Comparison of ENCODE assay signal across 1 cellular context in the genomic region with DNA sequence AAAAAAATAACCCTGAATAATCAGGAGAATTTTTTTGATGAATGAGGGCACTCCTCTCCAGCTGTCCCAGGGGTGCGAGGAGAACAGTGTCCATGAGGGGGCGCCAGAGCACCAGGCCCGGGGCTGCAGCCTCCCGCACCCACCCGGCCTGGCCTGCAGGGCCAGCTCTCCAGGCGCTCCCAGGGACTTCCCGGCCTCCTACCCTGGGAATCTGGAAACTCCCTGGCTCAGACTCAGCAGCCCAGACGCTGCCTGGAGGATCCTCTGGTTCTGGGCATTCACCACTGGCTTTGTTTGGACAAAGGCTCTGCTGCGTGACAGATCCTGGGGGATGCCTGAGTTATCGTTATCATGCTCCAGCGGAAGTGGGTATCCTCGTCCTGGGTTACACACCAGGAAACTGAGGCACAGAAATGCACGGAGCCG.
A peak's percentile ranks its signal among the peaks of the same experiment; 100 is the strongest.
TF ChIP-seq lines count a peak whose summit lies in the region.

No MANE protein-coding gene starts in this region.

TF ChIP-seq in H1, 55 proteins besides CTCF, POLR2A, EP300 and RAD21:
- TF ChIP-seq POLR2AphosphoS5 (IDR thresholded peaks at IDR 0.05; ENCODE audit: low read depth, low read length) (peak; percentile 40; the same call in 1 of the 2 replicates), MAFK (IDR thresholded peaks at IDR 0.05; ENCODE audit: low read depth, low read length) (no peak), SIN3A (conservative IDR thresholded peaks at IDR 0.05 in 1 of 2, IDR thresholded peaks at IDR 0.05 in 1 of 2; ENCODE audit: low read depth in 1 of 2, low read length in 2 of 2) (0 out of 4 replicates have a peak, but pooled peaks of 1 of the 2 experiments have one; percentile 38)
